13 cellular contexts compared by ENCODE assay signal in the genomic region with DNA sequence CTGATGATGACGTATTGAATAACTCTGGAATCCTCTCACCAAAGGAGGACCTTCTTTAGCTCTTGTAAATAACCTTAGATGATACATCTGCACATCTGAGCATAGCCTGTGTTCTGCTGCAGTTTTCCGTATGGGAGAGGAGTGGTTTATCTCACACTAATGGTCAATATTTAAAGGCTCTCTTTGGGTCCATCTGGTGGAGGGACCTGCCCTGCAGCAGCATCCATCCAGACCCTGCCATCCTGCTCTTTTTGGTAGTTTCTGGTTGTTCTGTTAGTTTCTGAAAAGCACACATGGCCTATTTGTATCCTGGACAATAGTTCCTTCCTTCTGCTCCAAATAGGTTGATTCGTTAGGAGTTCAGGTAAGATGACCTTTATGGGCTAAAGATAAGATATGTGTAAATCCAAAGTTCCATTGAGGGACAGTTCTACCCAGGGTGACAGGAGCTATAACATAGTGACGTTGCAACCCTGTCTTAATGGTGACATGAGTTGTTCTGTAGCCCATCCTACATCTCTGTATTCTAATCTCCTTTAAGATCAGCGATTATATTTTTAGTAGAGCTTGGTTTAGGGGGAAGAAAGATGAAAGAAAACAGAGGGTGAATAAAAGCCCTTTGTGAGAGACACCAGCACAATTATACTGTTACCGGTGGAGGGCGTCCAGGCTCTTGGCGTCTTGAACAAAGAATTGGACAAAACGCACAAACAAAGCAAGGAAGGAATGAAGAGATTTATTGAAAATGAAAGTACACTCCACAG.
DNase-seq lines count a peak whose midpoint lies in the region; ATAC-seq, FAIRE-seq and TF ChIP-seq lines count a peak whose summit lies in the region.
"Had no signal": no experiment of that assay in that cellular context is flagged by ENCODE, and none has a peak within 500 bp of the region (broad histone marks: within the 10 kb centered on the region; RNA-seq: fewer than 3 reads in every experiment).

No MANE protein-coding gene starts in this region.

- H3K36me3 ChIP-seq in BJ (ENCODE audit: control insufficient read depth, insufficient read depth, low read length) (no peaks in the 10 kb centered on the region), OCI-LY1 (ENCODE audit: insufficient read depth, low read length) (no peaks in the 10 kb centered on the region), H1 (ENCODE audit: control insufficient read depth in 2 of 4, insufficient read depth in 4 of 4, low read length in 3 of 4) (no peaks in the 10 kb centered on the region)

- H3K9me3 ChIP-seq in OCI-LY1 (ENCODE audit: low read length) (no peaks in the 10 kb centered on the region), H1 (ENCODE audit: insufficient read depth in 2 of 2, low read depth in 1 of 2, low read length in 1 of 2) (no peaks in the 10 kb centered on the region)

- TF ChIP-seq POLR2A in H1 (IDR thresholded peaks at IDR 0.05; ENCODE audit: control extremely low read depth in 1 of 2, low read depth in 2 of 2, low read length in 2 of 2), result no peak

- peak overlapping the region; percentile 53 for H3K4me3 Mint-ChIP-seq in osteocyte (ENCODE audit: unreplicated experiment)
- no peak overlapping the region for H3K4me3 Mint-ChIP-seq in activated naive CD8-positive, alpha-beta T cell treated with anti-CD3 and anti-CD28 coated beads, Interleukin-2, amount 50 U/mL, for 24 hours
- H3K4me3 Mint-ChIP-seq: activated naive CD4-positive, alpha-beta T cell treated with anti-CD3 and anti-CD28 coated beads for 36 hours had no signal

- CTCF ChIA-PET in BJ (lab: Yijun Ruan, JAX), result interaction anchor here (0.5 to 1.3 kb wide), 4 partner anchors 10 to 504 kb away, joined by 3 to 4 read pairs (median 4); no protein-coding TSS in a partner anchor
- CTCF ChIA-PET in H1 (lab: Charles Lee; ENCODE audit: partially characterized antibody), result interaction anchor here (0.6 to 1.5 kb wide), 7 partner anchors 10 to 722 kb away, joined by 3 to 4 read pairs (median 3); no protein-coding TSS in a partner anchor

- no peaks in the 10 kb centered on the region for H3K9me2 ChIP-seq in OCI-LY1 (ENCODE audit: low read depth, low read length)

- no peaks in the 10 kb centered on the region for H3K36me3 Mint-ChIP-seq in osteocyte (ENCODE audit: unreplicated experiment)
- H3K36me3 Mint-ChIP-seq in activated naive CD8-positive, alpha-beta T cell treated with anti-CD3 and anti-CD28 coated beads, Interleukin-2, amount 50 U/mL, for 24 hours (ENCODE audit: low read depth), result no peaks in the 10 kb centered on the region

- no peak overlapping the region for H2BK5ac ChIP-seq in H1 (ENCODE audit: low read depth, low read length)

- H4K5ac ChIP-seq in H1 (ENCODE audit: insufficient read length, low read depth, low read length), result no peak overlapping the region

- H3K23me2 ChIP-seq in H1 (ENCODE audit: low read depth, low read length), result no peaks in the 10 kb centered on the region

- TF ChIP-seq RAD21 in H1 (IDR thresholded peaks at IDR 0.05 in 1 of 2, conservative IDR thresholded peaks at IDR 0.05 in 1 of 2; ENCODE audit: low read depth in 2 of 2, low read length in 2 of 2), result peak in 1 of 2 experiments; percentile 45; a peak in 2 of 4 replicates

- POLR2A ChIA-PET in BJ (lab: Charles Lee), result no interaction called here
- POLR2A ChIA-PET in H1 (lab: Charles Lee; ENCODE audit: partially characterized antibody), result interaction anchor here (0.7 to 1.0 kb wide), 2 partner anchors 8 to 237 kb away, joined by 3 read pairs; no protein-coding TSS in a partner anchor

- TF ChIP-seq EP300 in H1 (IDR thresholded peaks at IDR 0.05; ENCODE audit: borderline replicate concordance in 1 of 2, low read depth in 2 of 2, low read length in 2 of 2), result no peak

- H3K27me3 ChIP-seq in BJ (ENCODE audit: control insufficient read depth, insufficient read depth, low read length) (no peaks in the 10 kb centered on the region), OCI-LY1 (ENCODE audit: insufficient read depth, low read length) (no peaks in the 10 kb centered on the region; the same call in 1 of the 2 replicates), H1 (replicated peaks in 1 of 4; ENCODE audit: control insufficient read depth in 3 of 4, extremely low read depth in 1 of 4, insufficient read depth in 3 of 4, low read length in 3 of 4) (no peaks in the 10 kb centered on the region)

- H3K9ac ChIP-seq in OCI-LY1 (ENCODE audit: low read length), result no peak overlapping the region
- H3K9ac ChIP-seq in H1 (replicated peaks in 1 of 4; ENCODE audit: extremely low read depth in 1 of 4, low read depth in 3 of 4, low read length in 3 of 4), result no peak overlapping the region

- no peak overlapping the region for H3K27ac ChIP-seq in OCI-LY1 (ENCODE audit: low read depth, low read length, poor library complexity, severe bottlenecking)
- H3K27ac ChIP-seq in H1 (ENCODE audit: low read depth, low read length), result no peak overlapping the region

- peaks cover 12% of the 10 kb centered on the region for H3K4me1 Mint-ChIP-seq in osteocyte (ENCODE audit: unreplicated experiment)
- H3K4me1 Mint-ChIP-seq in activated naive CD8-positive, alpha-beta T cell treated with anti-CD3 and anti-CD28 coated beads, Interleukin-2, amount 50 U/mL, for 24 hours, result no peaks in the 10 kb centered on the region

- peak overlapping the region; percentile 85 for H3K27ac Mint-ChIP-seq in osteocyte (ENCODE audit: unreplicated experiment)
- no peak overlapping the region for H3K27ac Mint-ChIP-seq in activated naive CD8-positive, alpha-beta T cell treated with anti-CD3 and anti-CD28 coated beads, Interleukin-2, amount 50 U/mL, for 24 hours
- H3K27ac Mint-ChIP-seq: activated naive CD4-positive, alpha-beta T cell treated with anti-CD3 and anti-CD28 coated beads for 36 hours; progenitor cell of endocrine pancreas had no signal

- H3K14ac ChIP-seq in H1 (ENCODE audit: insufficient read length), result no peak overlapping the region

- 91% methylated on average over 9 of the region's 9 CpGs; no CpG with 5 or more reads in 1 of the 2 experiments for WGBS in H1 (ENCODE audit: extremely low coverage in 1 of 2, insufficient coverage in 1 of 2, insufficient read length in 1 of 2, insufficient replicate concordance in 2 of 2, low coverage in 1 of 2, low lambda C conversion rate in 2 of 2, missing lambda C conversion rate in 1 of 2), 2 experiments

- H3K23ac ChIP-seq in H1 (ENCODE audit: insufficient read length), result no peak overlapping the region

- no peak overlapping the region for H4K8ac ChIP-seq in H1 (ENCODE audit: extremely low read depth, insufficient read depth, low read length)

- H2AFZ ChIP-seq in OCI-LY1 (ENCODE audit: low read length), result no peak overlapping the region
- H2AFZ ChIP-seq in H1 (ENCODE audit: low read length), result no peak overlapping the region

- H3K27me3 Mint-ChIP-seq in osteocyte (ENCODE audit: unreplicated experiment), result peaks cover 23% of the 10 kb centered on the region
- H3K27me3 Mint-ChIP-seq in activated naive CD8-positive, alpha-beta T cell treated with anti-CD3 and anti-CD28 coated beads, Interleukin-2, amount 50 U/mL, for 24 hours, result peaks cover 12% of the 10 kb centered on the region
- H3K27me3 Mint-ChIP-seq: progenitor cell of endocrine pancreas had no signal

- H3K4me3 ChIP-seq in BJ (ENCODE audit: low read depth, low read length) (no peak overlapping the region), OCI-LY1 (ENCODE audit: low read depth, low read length, poor library complexity, severe bottlenecking) (no peak overlapping the region), H1 (ENCODE audit: extremely low read depth in 1 of 4, insufficient read depth in 2 of 4, low read depth in 3 of 4, low read length in 4 of 4) (no peak overlapping the region; a peak in 1 of 8 replicates)

- H2BK20ac ChIP-seq in H1 (ENCODE audit: low read length), result no peak overlapping the region

- FAIRE-seq in H1 (lab: Jason Lieb, UNC), result peak; percentile 36
- FAIRE-seq: endometrium had no signal

- DNase-seq in BJ (ENCODE audit: low read depth) (no peak), H1 (ENCODE audit: low read depth in 1 of 2, low spot score in 2 of 2) (no peak), osteocyte (ENCODE audit: extremely low spot score, unreplicated experiment) (no peak), NCI-H526 treated with DMSO at 0.1 percent for 48 hours (lab: John Stamatoyannopoulos, UW) (no peak), activated gamma-delta T cell treated with Interleukin-2 at 50 U/mL for 16 hours (no peak)
- DNase-seq in stimulated activated CD4-positive, alpha-beta T cell treated with anti-CD3 and anti-CD28 coated beads, Interleukin-4, amount 100 ng/mL, for 4 hours, result no peak
- no peak for DNase-seq in activated naive CD8-positive, alpha-beta T cell treated with anti-CD3 and anti-CD28 coated beads, Interleukin-2, amount 50 U/mL, for 24 hours
- DNase-seq: activated naive CD4-positive, alpha-beta T cell treated with anti-CD3 and anti-CD28 coated beads for 36 hours; DMS153; MM.1S had no signal

- TF ChIP-seq CTCF in BJ (IDR thresholded peaks at IDR 0.05; ENCODE audit: insufficient read depth, low read depth, low read length) (peak; percentile 22; the same call in 1 of the 2 replicates), OCI-LY1 (IDR thresholded peaks at IDR 0.05; ENCODE audit: low read length) (peak; percentile 6; the same call in 1 of the 2 replicates), H1 (IDR thresholded peaks at IDR 0.05; ENCODE audit: control extremely low read depth in 1 of 3, insufficient read depth in 1 of 3, low read depth in 1 of 3, low read length in 3 of 3) (peak; percentile 19 to 38 (median 28); a peak in 3 of 4 replicates), osteocyte (IDR thresholded peaks at IDR 0.05) (peak; percentile 4)

- no peak overlapping the region for H3K56ac ChIP-seq in H1 (replicated peaks; ENCODE audit: insufficient read length, low read depth, low read length)

- H3K4me2 ChIP-seq in OCI-LY1 (ENCODE audit: low read length) (no peak overlapping the region), H1 (ENCODE audit: insufficient read depth in 1 of 2, low read depth in 2 of 2, low read length in 2 of 2) (no peak overlapping the region)

- no peaks in the 10 kb centered on the region for H4K20me1 ChIP-seq in OCI-LY1 (ENCODE audit: insufficient read depth, low read length)
- H4K20me1 ChIP-seq in H1 (replicated peaks in 1 of 2; ENCODE audit: control insufficient read depth in 1 of 2, insufficient read depth in 2 of 2, low read length in 2 of 2), result no peaks in the 10 kb centered on the region

- no peak for ATAC-seq in activated naive CD8-positive, alpha-beta T cell treated with anti-CD3 and anti-CD28 coated beads, Interleukin-2, amount 50 U/mL, for 24 hours

- no peak overlapping the region for H2BK120ac ChIP-seq in H1 (replicated peaks; ENCODE audit: low read depth, low read length)

- H3F3A ChIP-seq in OCI-LY1 (ENCODE audit: insufficient read depth, low read length), result no peaks in the 10 kb centered on the region

- H2AK5ac ChIP-seq in H1 (ENCODE audit: low read depth, low read length), result no peak overlapping the region

- H2BK15ac ChIP-seq in H1 (ENCODE audit: low read length), result no peak overlapping the region

- H4K91ac ChIP-seq in H1 (replicated peaks; ENCODE audit: insufficient read length, low read length), result no peak overlapping the region

- no peak overlapping the region for H3K4ac ChIP-seq in H1 (replicated peaks; ENCODE audit: insufficient read length, low read depth, low read length)

- peaks cover 6% of the 10 kb centered on the region for H3K9me3 Mint-ChIP-seq in osteocyte (ENCODE audit: unreplicated experiment)
- H3K9me3 Mint-ChIP-seq in activated naive CD8-positive, alpha-beta T cell treated with anti-CD3 and anti-CD28 coated beads, Interleukin-2, amount 50 U/mL, for 24 hours, result no peaks in the 10 kb centered on the region
- H3K9me3 Mint-ChIP-seq: activated naive CD4-positive, alpha-beta T cell treated with anti-CD3 and anti-CD28 coated beads for 36 hours had no signal

- H2BK12ac ChIP-seq in H1 (ENCODE audit: low read depth, low read length), result no peak overlapping the region

- H3K4me1 ChIP-seq in OCI-LY1 (ENCODE audit: insufficient read depth, low read length, severe bottlenecking) (no peaks in the 10 kb centered on the region), H1 (replicated peaks in 1 of 4; ENCODE audit: control insufficient read depth in 3 of 4, insufficient read depth in 4 of 4, low read length in 3 of 4) (no peaks in the 10 kb centered on the region)

- H3K79me2 ChIP-seq in OCI-LY1 (ENCODE audit: insufficient read depth, low read length), result no peaks in the 10 kb centered on the region
- H3K79me2 ChIP-seq in H1 (ENCODE audit: control insufficient read depth in 1 of 2, insufficient read depth in 2 of 2, low read length in 2 of 2), result no peaks in the 10 kb centered on the region

- H3K79me1 ChIP-seq in H1 (ENCODE audit: low read depth, low read length), result no peaks in the 10 kb centered on the region

- H3K18ac ChIP-seq in H1 (ENCODE audit: extremely low read depth, low read length), result no peak overlapping the region
